In the genomic region with DNA sequence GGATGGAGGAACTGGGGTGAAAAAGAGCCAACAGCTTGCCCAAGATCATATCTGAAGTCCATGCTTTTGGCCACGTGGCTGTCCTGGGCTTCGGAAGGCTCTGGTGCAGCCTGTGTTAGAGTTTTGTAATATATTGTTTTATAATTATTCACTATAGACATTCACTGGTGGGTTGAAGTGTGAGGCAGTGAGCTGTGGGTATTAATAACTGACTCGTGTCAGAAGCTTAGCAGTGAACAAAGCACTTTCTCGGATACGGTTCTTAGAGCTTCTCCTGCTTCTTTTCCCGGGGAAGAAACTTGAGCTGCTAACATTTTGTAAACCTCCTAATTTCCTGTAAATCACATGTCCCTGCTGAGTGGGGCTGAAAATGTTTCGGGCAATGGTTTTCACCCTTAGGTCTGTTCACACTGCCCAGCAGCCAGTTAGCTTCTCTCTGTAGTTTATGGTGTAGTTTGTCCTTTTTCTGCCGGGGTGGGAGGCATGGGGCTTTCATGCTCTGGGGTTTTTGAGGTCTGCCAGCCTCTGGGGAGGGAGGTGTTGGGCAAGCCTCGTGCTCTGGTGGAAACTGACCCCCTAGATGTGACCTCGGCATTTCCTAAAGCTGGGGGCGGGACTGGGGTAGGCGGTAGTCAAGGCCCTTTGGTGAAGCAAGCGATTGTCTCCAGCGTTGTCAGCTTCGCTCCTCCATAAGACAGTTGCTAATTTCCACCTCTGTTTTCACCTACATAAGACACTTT, we compare ENCODE assay signal across 9 cellular contexts. TPM values are rescaled to one million over a fixed set of nuclear protein-coding genes. Genes with fewer than 3 reads are reported as not detected.
DNase-seq lines count a peak whose midpoint lies in the region; ATAC-seq, FAIRE-seq and TF ChIP-seq lines count a peak whose summit lies in the region.
"Had no signal": no experiment of that assay in that cellular context is flagged by ENCODE, and none has a peak within 500 bp of the region (broad histone marks: within the 10 kb centered on the region; RNA-seq: fewer than 3 reads in every experiment).

No MANE protein-coding gene starts in this region.

- ATAC-seq in HG02885 (IDR thresholded peaks at IDR 0.05; ENCODE audit: poor library complexity, unreplicated experiment), result no peak
- ATAC-seq: activated CD8-positive, alpha-beta memory T cell treated with anti-CD3 and anti-CD28 coated beads, Interleukin-2, amount 10 ng/mL, durations not matched to agents 7 days and 5 days had no signal

- no peak for FAIRE-seq in frontal cortex (lab: Jason Lieb, UNC)

- intact Hi-C loops in ovary (cut with DNase I), result no loop called here

- H3K4me3 ChIP-seq in NB4 (ENCODE audit: low read depth, low read length), result peak overlapping the region; percentile 75
- peak overlapping the region; percentile 83 for H3K4me3 ChIP-seq in ovary

- no peaks in the 10 kb centered on the region for H3K36me3 ChIP-seq in ovary

- TF ChIP-seq CTCF in NB4 (IDR thresholded peaks at IDR 0.05; ENCODE audit: low read depth, low read length), result no peak
- no peak for TF ChIP-seq CTCF in ovary (IDR thresholded peaks at IDR 0.05)

- no peaks in the 10 kb centered on the region for H3K27me3 ChIP-seq in ovary

- WGBS in ovary, 3 donors, result 15 to 27% (median 18%) methylated on average over 15 of the region's 15 CpGs

- H3K4me1 ChIP-seq in ovary (ENCODE audit: insufficient read depth), result peaks cover 7% of the 10 kb centered on the region

- no peak for TF ChIP-seq EP300 in ovary (IDR thresholded peaks at IDR 0.05)

- peak overlapping the region; percentile 98 for H3K27ac ChIP-seq in ovary

- peak; percentile 24 for TF ChIP-seq POLR2A in NB4 (IDR thresholded peaks at IDR 0.05; ENCODE audit: extremely low read depth, insufficient read length)
- no peak for TF ChIP-seq POLR2A in ovary (IDR thresholded peaks at IDR 0.05)

- DNase-seq in AG08396 (ENCODE audit: low spot score) (peak; percentile 31), NB4 (ENCODE audit: low read depth) (peak; percentile 98), fibroblast of gingiva (ENCODE audit: low read depth) (peak; percentile 58), ovary (peak; percentile 56 to 65 (median 60)), frontal cortex (ENCODE audit: low spot score in 2 of 2) (no peak), NCI-H146 treated with DMSO at 0.1 percent for 48 hours (lab: John Stamatoyannopoulos, UW; ENCODE audit: unreplicated experiment) (no peak)
- DNase-seq in activated CD4-positive, alpha-beta T cell treated with anti-CD3 and anti-CD28 coated beads, Interleukin-2, amount 50 U/mL, for 48 hours, result no peak
- DNase-seq: activated CD8-positive, alpha-beta memory T cell treated with anti-CD3 and anti-CD28 coated beads, Interleukin-2, amount 10 ng/mL, durations not matched to agents 7 days and 5 days had no signal

- no peaks in the 10 kb centered on the region for H3K9me3 ChIP-seq in ovary

RNA-seq across cellular contexts. Expression of a gene that starts 1.7 kb away (rescaled TPM):
- 100 to 1,000 TPM in 2 of 7 donors, 10 to 100 TPM in 5; 35.9 to 148 (median 86.0) TPM for total RNA-seq in ovary
- polyA plus RNA-seq in ovary, result 10 to 100 TPM; 46.4 to 76.2 TPM
- total RNA-seq in frontal cortex, result 66.0 TPM
- total RNA-seq: activated CD8-positive, alpha-beta memory T cell treated with anti-CD3 and anti-CD28 coated beads, Interleukin-2, amount 10 ng/mL, durations not matched to agents 7 days and 5 days had no signal

RNA-seq across cellular contexts. Expression of a gene that starts 20.4 kb away (rescaled TPM):
- 1 to 10 TPM in 3 of 7 donors, under 1 TPM in 4; 0.43 to 9.8 (median 0.82) TPM for total RNA-seq in ovary
- polyA plus RNA-seq in ovary, result under 1 TPM; 0.23 to 0.54 TPM
- total RNA-seq in frontal cortex, result 1.6 TPM
- total RNA-seq: activated CD8-positive, alpha-beta memory T cell treated with anti-CD3 and anti-CD28 coated beads, Interleukin-2, amount 10 ng/mL, durations not matched to agents 7 days and 5 days had no signal

Comparison
In these comparisons a context has a peak if more than half of its experiments do, and no peak if none do; other contexts are left out.
1. DNase-seq: peak in AG08396 (single experiment), NB4 (single experiment), fibroblast of gingiva (single experiment) and ovary (5 of 5); none in activated CD4-positive, alpha-beta T cell treated with anti-CD3 and anti-CD28 coated beads, Interleukin-2, amount 50 U/mL, for 48 hours (0 of 2), frontal cortex (0 of 2) and NCI-H146 treated with DMSO at 0.1 percent for 48 hours (single experiment).